Comparison of ENCODE assay signal across 21 cellular contexts in the genomic region with DNA sequence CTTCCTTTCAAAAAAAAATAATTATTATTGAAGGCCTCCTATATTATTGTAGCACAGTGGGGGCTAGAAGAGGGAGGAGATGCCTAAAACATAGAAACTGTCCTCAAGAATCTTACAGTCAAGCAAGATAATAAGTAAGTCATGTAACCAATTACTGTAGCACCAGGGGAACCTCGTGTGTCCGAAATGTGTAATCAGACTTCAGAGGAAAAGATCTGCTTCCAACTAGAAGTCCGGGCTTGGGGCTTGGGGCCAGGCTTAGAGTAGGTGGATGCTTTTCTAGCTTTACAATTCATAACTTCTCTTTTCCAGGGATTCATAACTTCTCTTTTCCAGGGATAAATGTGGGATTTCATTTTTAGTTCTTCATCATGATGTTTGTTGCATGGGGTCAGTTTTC. TPM values are rescaled to one million over a fixed set of nuclear protein-coding genes. Genes with fewer than 3 reads are reported as not detected.
"Had no signal": no experiment of that assay in that cellular context is flagged by ENCODE, and none has a peak within 500 bp of the region (broad histone marks: within the 10 kb centered on the region; RNA-seq: fewer than 3 reads in every experiment).

No MANE protein-coding gene starts in this region.

- H3K4me1 ChIP-seq: SJCRH30 had no signal

- H3K4me3 Mint-ChIP-seq: IgD-negative memory B cell had no signal

- H3K27ac ChIP-seq: HL-60, KMS-11, SJCRH30 had no signal

- H3K27me3 ChIP-seq: SJCRH30 had no signal

- H3K9me3 Mint-ChIP-seq: IgD-negative memory B cell had no signal

- H3K36me3 Mint-ChIP-seq: IgD-negative memory B cell had no signal

- H3K9me3 ChIP-seq: SJCRH30 had no signal

- ATAC-seq: K562 had no signal

- H3K4me3 ChIP-seq: K562, SJCRH30 had no signal

- DNase-seq: Kasumi-1, MM.1S, NCI-H1092 treated with DMSO at 0.1 percent for 48 hours, NCI-H1436, NCI-H187, NCI-H2029, NCI-H2081 treated with DMSO at 0.1 percent for 48 hours, NCI-H2171, NCI-H226, NCI-H446, NCI-H510A, NCI-H524 treated with DMSO at 0.1 percent for 48 hours, NCI-H69, NCI-H774, RPMI8226, SHP77 treated with DMSO at 0.1 percent for 48 hours, SJCRH30 had no signal

RNA-seq across cellular contexts. Expression of gene MEIS2, which starts 29.2 kb away (rescaled TPM):
- polyA plus RNA-seq: IgD-negative memory B cell had no signal
